In genomic region chr1:180199018-180199417, GRCh38 we compare ENCODE assay signal across 23 cellular contexts. TPM values are rescaled to one million over a fixed set of nuclear protein-coding genes. Genes with fewer than 3 reads are reported as not detected.
"Had no signal": no experiment of that assay in that cellular context is flagged by ENCODE, and none has a peak within 500 bp of the region (broad histone marks: within the 10 kb centered on the region; RNA-seq: fewer than 3 reads in every experiment).

No MANE protein-coding gene starts in this region.

- H3K9me3 ChIP-seq: heart right ventricle, mucosa of descending colon, ovary, right atrium auricular region, sigmoid colon, testis, tibial nerve, upper lobe of right lung, vagina had no signal

- H3K27ac ChIP-seq: heart right ventricle, ovary, right atrium auricular region, sigmoid colon, skin epidermis, testis, tibial nerve, upper lobe of right lung, vagina had no signal

- H3K27me3 ChIP-seq: heart right ventricle, ovary, right atrium auricular region, sigmoid colon, testis, tibial nerve, upper lobe of right lung, vagina had no signal

- H3K36me3 ChIP-seq: ovary had no signal

- H3K4me3 ChIP-seq: heart right ventricle, mucosa of descending colon, ovary, right atrium auricular region, sigmoid colon, skin epidermis, testis, tibial nerve, upper lobe of right lung, vagina had no signal

- H3K4me1 ChIP-seq: heart right ventricle, right atrium auricular region, sigmoid colon, testis, tibial nerve, upper lobe of right lung, vagina had no signal

- DNase-seq: effector memory CD4-positive, alpha-beta T cell; heart right ventricle; hypothalamus; kidney glomerular epithelial cell; ovary; sigmoid colon; stimulated activated CD4-positive, alpha-beta T cell treated with anti-CD3 and anti-CD28 coated beads, Interleukin-2, amount 100 ng/mL, for 24 hours; stimulated activated CD4-positive, alpha-beta T cell treated with anti-CD3 and anti-CD28 coated beads, Interleukin-4, amount 100 ng/mL, for 4 hours; stimulated activated naive B cell treated with anti-CD40 and anti-IgM and Interleukin-4, amounts not matched to agents 10 μg/mL and 1 μg/mL and 100 μg/mL, for 72 hours; stimulated activated naive CD8-positive, alpha-beta T cell treated with anti-CD3 and anti-CD28 coated beads, Interleukin-15, amount 100 ng/mL, for 72 hours; testis; upper lobe of right lung had no signal

RNA-seq across cellular contexts. Expression of gene LHX4, which starts 31.0 kb away (rescaled TPM):
- total RNA-seq: frontal cortex; glomerular endothelial cell; heart right ventricle; lung microvascular endothelial cell; naive thymus-derived CD8-positive, alpha-beta T cell; ovary; posterior vena cava; right atrium auricular region; sigmoid colon; tibial nerve; upper lobe of right lung had no signal
- polyA plus RNA-seq: neural cell had no signal
